18 cellular contexts compared by ENCODE assay signal in the genomic region with DNA sequence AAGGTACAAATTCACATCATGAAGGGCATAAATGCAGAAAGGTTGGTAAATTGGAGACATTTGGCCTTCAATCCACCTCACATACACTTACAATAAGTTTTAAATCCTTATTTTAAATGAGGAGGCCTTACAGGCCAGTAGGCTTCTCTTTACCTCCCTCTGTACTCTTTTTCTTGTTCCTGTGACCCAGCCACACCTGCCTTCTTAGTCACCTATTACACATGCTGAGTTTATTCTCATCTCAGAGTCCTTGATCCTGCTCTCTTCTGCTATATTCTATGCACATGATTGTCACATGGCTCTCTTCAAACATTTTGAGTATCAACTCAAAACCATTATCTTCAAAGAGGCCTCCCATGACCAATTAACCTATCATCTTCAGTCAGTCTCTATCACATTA.
"Had no signal": no experiment of that assay in that cellular context is flagged by ENCODE, and none has a peak within 500 bp of the region (broad histone marks: within the 10 kb centered on the region; RNA-seq: fewer than 3 reads in every experiment).

No MANE protein-coding gene starts in this region.

- DNase-seq: kidney; left cardiac atrium; left ventricle myocardium superior; mesendoderm; naive thymus-derived CD4-positive, alpha-beta T cell; stimulated activated CD4-positive, alpha-beta T cell treated with anti-CD3 and anti-CD28 coated beads, Interleukin-2, amount 100 ng/mL, for 24 hours; stimulated activated CD4-positive, alpha-beta T cell treated with anti-CD3 and anti-CD28 coated beads, Interleukin-4, amount 100 ng/mL, for 4 hours; stimulated activated naive B cell treated with anti-CD40 and anti-IgM and Interleukin-4, amounts not matched to agents 10 μg/mL and 1 μg/mL and 100 μg/mL, for 72 hours; stimulated activated naive CD8-positive, alpha-beta T cell treated with anti-CD3 and anti-CD28 coated beads, Interleukin-15, amount 100 ng/mL, for 72 hours; testis; upper lobe of right lung had no signal

- H3K9me3 ChIP-seq: gastroesophageal sphincter, neutrophil, testis, tibial nerve, upper lobe of right lung, vagina had no signal

- H3K27me3 ChIP-seq: gastroesophageal sphincter, neutrophil, testis, tibial nerve, upper lobe of right lung, vagina had no signal

- H3K4me1 ChIP-seq: gastroesophageal sphincter, testis, tibial nerve, upper lobe of right lung, vagina had no signal

- H3K4me3 ChIP-seq: gastroesophageal sphincter, lung, testis, tibial nerve, upper lobe of right lung, vagina had no signal

- H3K27ac ChIP-seq: gastroesophageal sphincter, neutrophil, testis, tibial nerve, upper lobe of right lung, vagina had no signal

- ATAC-seq: esophagus mucosa; gastroesophageal sphincter; left cardiac atrium; left ventricle myocardium superior; naive thymus-derived CD4-positive, alpha-beta T cell; sciatic nerve; stimulated activated naive B cell treated with anti-CD40 and anti-IgM and Interleukin-4, amounts not matched to agents 10 μg/mL and 1 μg/mL and 100 μg/mL, for 72 hours; stimulated activated naive CD8-positive, alpha-beta T cell treated with anti-CD3 and anti-CD28 coated beads, Interleukin-15, amount 100 ng/mL, for 72 hours; upper lobe of right lung had no signal

- H3K36me3 ChIP-seq: gastroesophageal sphincter, neutrophil, tibial nerve, upper lobe of right lung, vagina had no signal
